In the genomic region with DNA sequence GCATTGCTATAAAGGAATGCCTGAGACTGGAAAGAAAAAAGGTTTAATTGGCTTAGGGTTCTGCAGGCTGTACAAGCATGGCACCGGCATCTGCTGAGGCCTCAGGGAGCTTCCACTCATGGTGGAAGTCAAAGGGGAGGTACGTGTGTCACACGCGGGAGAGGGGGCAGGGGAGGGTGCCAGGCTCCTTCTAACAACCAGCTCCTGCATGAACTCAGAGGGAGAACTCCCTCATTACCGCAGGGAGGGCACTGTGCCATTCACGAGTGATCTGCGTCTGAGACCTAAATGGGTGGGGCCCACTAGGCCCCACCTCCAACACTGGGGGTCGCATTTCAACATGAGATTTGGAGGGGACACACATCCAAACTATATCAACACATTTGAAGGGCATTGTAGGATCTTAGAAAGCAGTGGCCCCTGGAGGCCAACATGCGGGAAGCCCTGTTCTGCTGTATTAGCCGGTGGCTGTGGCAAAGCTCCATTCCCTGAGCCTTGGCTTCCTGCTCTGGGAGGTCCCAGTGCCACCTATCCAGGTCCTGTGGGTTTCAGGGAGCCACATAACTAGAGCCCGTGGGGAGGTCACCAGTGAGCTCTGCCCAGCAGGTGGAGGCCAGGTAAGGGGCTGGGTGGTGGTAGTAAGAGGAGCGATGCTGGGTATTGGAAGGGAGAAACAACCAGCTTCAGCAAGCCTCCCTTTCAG, we compare ENCODE assay signal across 35 cellular contexts. TPM values are rescaled to one million over a fixed set of nuclear protein-coding genes. Genes with fewer than 3 reads are reported as not detected.
DNase-seq lines count a peak whose midpoint lies in the region; ATAC-seq and TF ChIP-seq lines count a peak whose summit lies in the region.
"Had no signal": no experiment of that assay in that cellular context is flagged by ENCODE, and none has a peak within 500 bp of the region (broad histone marks: within the 10 kb centered on the region; RNA-seq: fewer than 3 reads in every experiment).

No MANE protein-coding gene starts in this region.

- ATAC-seq in activated naive CD8-positive, alpha-beta T cell treated with anti-CD3 and anti-CD28 coated beads, Interleukin-2, amount 10 ng/mL, durations not matched to agents 7 days and 5 days (ENCODE audit: low read depth) = no peak
- ATAC-seq in activated naive CD8-positive, alpha-beta T cell treated with anti-CD3 and anti-CD28 coated beads, Interleukin-2, amount 50 U/mL, for 24 hours = no peak
- no peak for ATAC-seq in stimulated activated naive B cell treated with anti-CD40 and anti-IgM and Interleukin-4, amounts not matched to agents 10 μg/mL and 1 μg/mL and 100 μg/mL, for 72 hours (replicated peaks)
- ATAC-seq in GM21381 (IDR thresholded peaks at IDR 0.05; ENCODE audit: unreplicated experiment) = no peak
- no peak for ATAC-seq in SK-N-SH treated with all-trans-retinoic acid at 6 μM for 48 hours
- ATAC-seq: activated CD8-positive, alpha-beta T cell treated with anti-CD3 and anti-CD28 coated beads, Interleukin-2, amount 10 ng/mL, durations not matched to agents 7 days and 5 days; activated T-cell treated with anti-CD3 and anti-CD28 coated beads, Interleukin-2, amount 50 U/mL, for 4 hours; gastroesophageal sphincter; pancreas; T-cell had no signal

- H3K27me3 Mint-ChIP-seq in activated naive CD8-positive, alpha-beta T cell treated with anti-CD3 and anti-CD28 coated beads, Interleukin-2, amount 10 ng/mL, durations not matched to agents 7 days and 5 days = no peaks in the 10 kb centered on the region
- H3K27me3 Mint-ChIP-seq in activated naive CD8-positive, alpha-beta T cell treated with anti-CD3 and anti-CD28 coated beads, Interleukin-2, amount 50 U/mL, for 24 hours = peaks cover 2% of the 10 kb centered on the region
- H3K27me3 Mint-ChIP-seq in stimulated activated naive B cell treated with anti-CD40 and anti-IgM and Interleukin-4, amounts not matched to agents 10 μg/mL and 1 μg/mL and 100 μg/mL, for 72 hours = peaks cover 7 to 20% of the 10 kb centered on the region in 2 donors

- no peak overlapping the region for H3K4me3 ChIP-seq in H7 (ENCODE audit: insufficient read depth, low read depth, low read length)
- H3K4me3 ChIP-seq: BLaER1, coronary artery, esophagus muscularis mucosa, gastroesophageal sphincter, HAP-1, left ventricle myocardium inferior, pancreas, right atrium auricular region, SJSA1 had no signal

- no peak overlapping the region for H3K27ac Mint-ChIP-seq in activated naive CD8-positive, alpha-beta T cell treated with anti-CD3 and anti-CD28 coated beads, Interleukin-2, amount 10 ng/mL, durations not matched to agents 7 days and 5 days
- H3K27ac Mint-ChIP-seq in activated naive CD8-positive, alpha-beta T cell treated with anti-CD3 and anti-CD28 coated beads, Interleukin-2, amount 50 U/mL, for 24 hours = no peak overlapping the region
- H3K27ac Mint-ChIP-seq in stimulated activated naive B cell treated with anti-CD40 and anti-IgM and Interleukin-4, amounts not matched to agents 10 μg/mL and 1 μg/mL and 100 μg/mL, for 72 hours = peak overlapping the region; percentile 42
- H3K27ac Mint-ChIP-seq: activated CD8-positive, alpha-beta T cell treated with anti-CD3 and anti-CD28 coated beads, Interleukin-2, amount 10 ng/mL, durations not matched to agents 7 days and 5 days; activated naive CD4-positive, alpha-beta T cell treated with anti-CD3 and anti-CD28 coated beads for 36 hours; T-cell had no signal

- DNase-seq in activated naive CD8-positive, alpha-beta T cell treated with anti-CD3 and anti-CD28 coated beads, Interleukin-2, amount 10 ng/mL, durations not matched to agents 7 days and 5 days = peak; percentile 9
- DNase-seq in activated naive CD8-positive, alpha-beta T cell treated with anti-CD3 and anti-CD28 coated beads, Interleukin-2, amount 50 U/mL, for 24 hours = no peak
- DNase-seq in H7 = peak; percentile 48
- peak; percentile 45 for DNase-seq in islet precursor cell
- no peak for DNase-seq in stimulated activated naive B cell treated with anti-CD40 and anti-IgM and Interleukin-4, amounts not matched to agents 10 μg/mL and 1 μg/mL and 100 μg/mL, for 72 hours
- no peak for DNase-seq in OCI-M2 (lab: John Stamatoyannopoulos, UW; ENCODE audit: unreplicated experiment)
- DNase-seq: ACHN; activated CD4-positive, alpha-beta T cell treated with anti-CD3 and anti-CD28 coated beads for 1 hour; activated CD8-positive, alpha-beta T cell treated with anti-CD3 and anti-CD28 coated beads, Interleukin-2, amount 10 ng/mL, durations not matched to agents 7 days and 5 days; activated naive CD4-positive, alpha-beta T cell treated with anti-CD3 and anti-CD28 coated beads for 36 hours; amygdala; DMS53; hippocampal formation; left ventricle myocardium inferior; NCI-H1092; NCI-H1694 treated with DMSO at 0.1 percent for 48 hours; NCI-H2171 treated with DMSO at 0.1 percent for 48 hours; NCI-H526 treated with DMSO at 0.1 percent for 48 hours; stimulated activated CD4-positive, alpha-beta T cell treated with anti-CD3 and anti-CD28 coated beads, Interleukin-12 subunit alpha, Interleukin-12 subunit beta, amount 100 ng/mL, for 4 hours; stimulated activated CD4-positive, alpha-beta T cell treated with anti-CD3 and anti-CD28 coated beads, Interleukin-4, amount 100 ng/mL, for 1 hour; trophoblast cell had no signal

- no peak overlapping the region for H3K4me3 Mint-ChIP-seq in activated naive CD8-positive, alpha-beta T cell treated with anti-CD3 and anti-CD28 coated beads, Interleukin-2, amount 10 ng/mL, durations not matched to agents 7 days and 5 days
- no peak overlapping the region for H3K4me3 Mint-ChIP-seq in activated naive CD8-positive, alpha-beta T cell treated with anti-CD3 and anti-CD28 coated beads, Interleukin-2, amount 50 U/mL, for 24 hours
- H3K4me3 Mint-ChIP-seq in stimulated activated naive B cell treated with anti-CD40 and anti-IgM and Interleukin-4, amounts not matched to agents 10 μg/mL and 1 μg/mL and 100 μg/mL, for 72 hours = no peak overlapping the region
- H3K4me3 Mint-ChIP-seq: activated CD8-positive, alpha-beta T cell treated with anti-CD3 and anti-CD28 coated beads, Interleukin-2, amount 10 ng/mL, durations not matched to agents 7 days and 5 days; activated naive CD4-positive, alpha-beta T cell treated with anti-CD3 and anti-CD28 coated beads for 36 hours; activated T-cell treated with anti-CD3 and anti-CD28 coated beads, Interleukin-2, amount 50 U/mL, for 4 hours; T-cell had no signal

- peaks cover 9% of the 10 kb centered on the region for H3K27me3 ChIP-seq in H7 (ENCODE audit: control insufficient read depth, insufficient read depth, low read length)
- H3K27me3 ChIP-seq: BLaER1, pancreas, right atrium auricular region, SJSA1 had no signal

- POLR2A ChIA-PET in activated naive CD8-positive, alpha-beta T cell treated with anti-CD3 and anti-CD28 coated beads, Interleukin-2, amount 10 ng/mL, durations not matched to agents 7 days and 5 days (lab: Charles Lee) = no interaction called here

- H3K9me3 Mint-ChIP-seq in activated naive CD8-positive, alpha-beta T cell treated with anti-CD3 and anti-CD28 coated beads, Interleukin-2, amount 10 ng/mL, durations not matched to agents 7 days and 5 days = no peaks in the 10 kb centered on the region
- no peaks in the 10 kb centered on the region for H3K9me3 Mint-ChIP-seq in activated naive CD8-positive, alpha-beta T cell treated with anti-CD3 and anti-CD28 coated beads, Interleukin-2, amount 50 U/mL, for 24 hours
- no peaks in the 10 kb centered on the region for H3K9me3 Mint-ChIP-seq in stimulated activated naive B cell treated with anti-CD40 and anti-IgM and Interleukin-4, amounts not matched to agents 10 μg/mL and 1 μg/mL and 100 μg/mL, for 72 hours
- H3K9me3 Mint-ChIP-seq: activated naive CD4-positive, alpha-beta T cell treated with anti-CD3 and anti-CD28 coated beads for 36 hours; activated T-cell treated with anti-CD3 and anti-CD28 coated beads, Interleukin-2, amount 50 U/mL, for 4 hours; T-cell had no signal

- H3K36me3 ChIP-seq in H7 (replicated peaks; ENCODE audit: control insufficient read depth, insufficient read depth, low read length) = no peaks in the 10 kb centered on the region
- H3K36me3 ChIP-seq: BLaER1, esophagus muscularis mucosa, gastroesophageal sphincter, HAP-1, left ventricle myocardium inferior, pancreas, right atrium auricular region, SJSA1 had no signal

- H3K36me3 Mint-ChIP-seq in activated naive CD8-positive, alpha-beta T cell treated with anti-CD3 and anti-CD28 coated beads, Interleukin-2, amount 10 ng/mL, durations not matched to agents 7 days and 5 days = no peaks in the 10 kb centered on the region
- no peaks in the 10 kb centered on the region for H3K36me3 Mint-ChIP-seq in activated naive CD8-positive, alpha-beta T cell treated with anti-CD3 and anti-CD28 coated beads, Interleukin-2, amount 50 U/mL, for 24 hours (ENCODE audit: low read depth)
- H3K36me3 Mint-ChIP-seq in stimulated activated naive B cell treated with anti-CD40 and anti-IgM and Interleukin-4, amounts not matched to agents 10 μg/mL and 1 μg/mL and 100 μg/mL, for 72 hours = no peaks in the 10 kb centered on the region
- H3K36me3 Mint-ChIP-seq: T-cell had no signal

- no peaks in the 10 kb centered on the region for H3K4me1 Mint-ChIP-seq in activated naive CD8-positive, alpha-beta T cell treated with anti-CD3 and anti-CD28 coated beads, Interleukin-2, amount 10 ng/mL, durations not matched to agents 7 days and 5 days
- H3K4me1 Mint-ChIP-seq in activated naive CD8-positive, alpha-beta T cell treated with anti-CD3 and anti-CD28 coated beads, Interleukin-2, amount 50 U/mL, for 24 hours = no peaks in the 10 kb centered on the region
- no peaks in the 10 kb centered on the region for H3K4me1 Mint-ChIP-seq in stimulated activated naive B cell treated with anti-CD40 and anti-IgM and Interleukin-4, amounts not matched to agents 10 μg/mL and 1 μg/mL and 100 μg/mL, for 72 hours
- H3K4me1 Mint-ChIP-seq: T-cell had no signal

TF ChIP-seq in SK-N-SH treated with all-trans-retinoic acid at 6 μM for 48 hours, 23 proteins besides CTCF, POLR2A, EP300 and RAD21 (continues in another document):
- no peak for TF ChIP-seq ZNF70 (CRISPR knock-in tag; IDR thresholded peaks at IDR 0.05)
- TF ChIP-seq ISL1 (CRISPR knock-in tag; IDR thresholded peaks at IDR 0.05) = no peak
- no peak for TF ChIP-seq ARNTL (CRISPR knock-in tag; IDR thresholded peaks at IDR 0.05; ENCODE audit: borderline replicate concordance, low read depth)
- TF ChIP-seq PPARA (CRISPR knock-in tag; IDR thresholded peaks at IDR 0.05; ENCODE audit: borderline replicate concordance) = no peak
- no peak for TF ChIP-seq CSDC2 (CRISPR knock-in tag; IDR thresholded peaks at IDR 0.05)
- TF ChIP-seq GLIS3 (CRISPR knock-in tag; IDR thresholded peaks at IDR 0.05) = no peak
- no peak for TF ChIP-seq TCF4 (CRISPR knock-in tag; IDR thresholded peaks at IDR 0.05; ENCODE audit: borderline replicate concordance)
- TF ChIP-seq ZFP30 (CRISPR knock-in tag; IDR thresholded peaks at IDR 0.05) = no peak

RNA-seq across cellular contexts. Expression of a gene that starts 10.0 kb away (rescaled TPM):
- total RNA-seq in activated naive CD8-positive, alpha-beta T cell treated with anti-CD3 and anti-CD28 coated beads, Interleukin-2, amount 10 ng/mL, durations not matched to agents 7 days and 5 days = not detected
- total RNA-seq in H7 (2014; rRNA removed; shearing (Covaris generic)) = 0.31 and 0.33 TPM in 2 replicates
- total RNA-seq: activated CD8-positive, alpha-beta T cell treated with anti-CD3 and anti-CD28 coated beads, Interleukin-2, amount 10 ng/mL, durations not matched to agents 7 days and 5 days; activated naive CD4-positive, alpha-beta T cell treated with anti-CD3 and anti-CD28 coated beads for 36 hours; activated T-cell treated with anti-CD3 and anti-CD28 coated beads, Interleukin-2, amount 50 U/mL, for 4 hours; bronchial epithelial cell; esophagus muscularis mucosa; gastroesophageal sphincter; left ventricle myocardium inferior; pancreas; right atrium auricular region; SJSA1; subcutaneous adipose tissue had no signal

Comparison
In these comparisons a context has a peak if more than half of its experiments do, and no peak if none do; other contexts are left out.
1. DNase-seq: peak in activated naive CD8-positive, alpha-beta T cell treated with anti-CD3 and anti-CD28 coated beads, Interleukin-2, amount 10 ng/mL, durations not matched to agents 7 days and 5 days (single experiment), H7 (single experiment) and islet precursor cell (single experiment); none in activated naive CD8-positive, alpha-beta T cell treated with anti-CD3 and anti-CD28 coated beads, Interleukin-2, amount 50 U/mL, for 24 hours (single experiment), stimulated activated naive B cell treated with anti-CD40 and anti-IgM and Interleukin-4, amounts not matched to agents 10 μg/mL and 1 μg/mL and 100 μg/mL, for 72 hours (single experiment) and OCI-M2 (single experiment).